8 cellular contexts compared by ENCODE assay signal in genomic region chr4:173494013-173494970, GRCh38. TPM values are rescaled to one million over a fixed set of nuclear protein-coding genes. Genes with fewer than 3 reads are reported as not detected.
A peak's percentile ranks its signal among the peaks of the same experiment; 100 is the strongest.
DNase-seq lines count a peak whose midpoint lies in the region; ATAC-seq, FAIRE-seq and TF ChIP-seq lines count a peak whose summit lies in the region.

No MANE protein-coding gene starts in this region.

- CTCF ChIA-PET in AG04450 (lab: Charles Lee): interaction anchor here (0.5 to 2.2 kb wide), 42 partner anchors 9 to 708 kb away, joined by 3 to 84 read pairs (median 4); partner anchors contain the start of gene SCRG1

- H3K9me3 Mint-ChIP-seq in stimulated activated naive CD8-positive, alpha-beta T cell treated with anti-CD3 and anti-CD28 coated beads, Interleukin-15, Interleukin-2, amounts not matched to agents 100 ng/mL and 50 ng/mL, for 24 hours: no peaks in the 10 kb centered on the region

- ATAC-seq in HG02943 (IDR thresholded peaks at IDR 0.05; ENCODE audit: low read depth, unreplicated experiment): peak; percentile 97

- POLR2A ChIA-PET in AG04450 (lab: Yijun Ruan, JAX): interaction anchor here (1.0 kb wide), 1 partner anchor 74 kb away, joined by 4 read pairs; no protein-coding TSS in a partner anchor

- H3K27ac ChIP-seq in AG04450 (ENCODE audit: low read depth, low read length): no peak overlapping the region

- H3K36me3 ChIP-seq in endocrine pancreas (ENCODE audit: control insufficient read depth, insufficient read depth, low read length): no peaks in the 10 kb centered on the region

- H3K27ac Mint-ChIP-seq in stimulated activated naive CD8-positive, alpha-beta T cell treated with anti-CD3 and anti-CD28 coated beads, Interleukin-15, Interleukin-2, amounts not matched to agents 100 ng/mL and 50 ng/mL, for 24 hours: no peak overlapping the region

- H3K27me3 ChIP-seq in AG04450 (ENCODE audit: control insufficient read depth, insufficient read depth, low read length) (peaks cover 20% of the 10 kb centered on the region), endocrine pancreas (ENCODE audit: control insufficient read depth, insufficient read depth, low read length) (peaks cover 3% of the 10 kb centered on the region)

- H3K9me3 ChIP-seq in AG04450 (ENCODE audit: control insufficient read depth, insufficient read depth, low read length) (no peaks in the 10 kb centered on the region), endocrine pancreas (ENCODE audit: control insufficient read depth, low read length) (no peaks in the 10 kb centered on the region)

- no peaks in the 10 kb centered on the region for H3K36me3 Mint-ChIP-seq in stimulated activated naive CD8-positive, alpha-beta T cell treated with anti-CD3 and anti-CD28 coated beads, Interleukin-15, Interleukin-2, amounts not matched to agents 100 ng/mL and 50 ng/mL, for 24 hours (ENCODE audit: low read depth)

- H3K4me3 ChIP-seq in AG04450 (ENCODE audit: low read depth, low read length): peak overlapping the region; percentile 52
- peak overlapping the region; percentile 19 for H3K4me3 ChIP-seq in endocrine pancreas (ENCODE audit: control insufficient read depth, insufficient read depth, low read length)

- TF ChIP-seq CTCF in AG04450 (IDR thresholded peaks at IDR 0.05; ENCODE audit: low read depth, low read length): peak; percentile 88

- peaks cover 42% of the 10 kb centered on the region for H3K27me3 Mint-ChIP-seq in stimulated activated naive CD8-positive, alpha-beta T cell treated with anti-CD3 and anti-CD28 coated beads, Interleukin-15, Interleukin-2, amounts not matched to agents 100 ng/mL and 50 ng/mL, for 24 hours

- peaks cover 11% of the 10 kb centered on the region for H3K4me1 Mint-ChIP-seq in stimulated activated naive CD8-positive, alpha-beta T cell treated with anti-CD3 and anti-CD28 coated beads, Interleukin-15, Interleukin-2, amounts not matched to agents 100 ng/mL and 50 ng/mL, for 24 hours (ENCODE audit: low read depth)

- H3K4me3 Mint-ChIP-seq in stimulated activated naive CD8-positive, alpha-beta T cell treated with anti-CD3 and anti-CD28 coated beads, Interleukin-15, Interleukin-2, amounts not matched to agents 100 ng/mL and 50 ng/mL, for 24 hours: peak overlapping the region; percentile 84

- no peak overlapping the region for H3K9ac ChIP-seq in endocrine pancreas (ENCODE audit: control insufficient read depth, insufficient read depth, low read length)

- no peaks in the 10 kb centered on the region for H3K4me1 ChIP-seq in endocrine pancreas (ENCODE audit: control insufficient read depth, insufficient read depth, low read length)

- DNase-seq in AG04450 (ENCODE audit: low read depth, low spot score): peak; percentile 41
- peak; percentile 42 for DNase-seq in GM18507 (ENCODE audit: extremely low spot score, insufficient read length, low read depth)
- DNase-seq in NCI-H2029 treated with DMSO at 0.1 percent for 48 hours (lab: John Stamatoyannopoulos, UW): peak; percentile 51
- peak; percentile 44 for DNase-seq in activated CD4-positive, alpha-beta T cell treated with anti-CD3 and anti-CD28 coated beads, Interleukin-2, amount 50 U/mL, for 1 hour
- DNase-seq in midbrain (lab: John Stamatoyannopoulos, UW): peak; percentile 43

- FAIRE-seq in GM18507 (lab: Jason Lieb, UNC): peak; percentile 96

RNA-seq across cellular contexts. Expression of gene HAND2, which starts 35.7 kb away (rescaled TPM):
- 2.2 and 2.4 TPM in 2 replicates for polyA plus RNA-seq in AG04450 (2011; rRNA removed)
- polyA minus RNA-seq in AG04450 (2011; rRNA and poly(A)+ RNA removed): 1.9 and 2.4 TPM in 2 replicates
